Comparison of ENCODE assay signal across 29 cellular contexts in the genomic region with DNA sequence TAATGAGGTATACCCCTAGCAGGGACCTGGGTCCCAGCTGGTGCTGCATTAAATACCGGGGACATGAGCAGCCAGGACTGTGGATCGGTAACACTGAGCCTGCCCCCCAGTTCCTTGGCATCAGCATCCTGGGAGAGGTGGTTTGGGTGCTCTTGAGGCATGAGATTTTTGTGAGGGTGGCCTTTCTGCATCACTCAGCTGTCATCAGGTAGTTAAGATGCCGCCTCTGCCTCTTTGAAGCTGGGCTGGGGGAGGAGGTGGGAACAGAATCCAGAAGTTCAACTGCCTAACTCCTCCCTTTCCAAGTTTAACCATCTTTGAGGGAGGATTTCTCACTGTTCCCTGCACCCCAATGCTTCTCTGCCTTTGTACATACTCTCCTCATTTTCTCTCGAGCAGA.
"Had no signal": no experiment of that assay in that cellular context is flagged by ENCODE, and none has a peak within 500 bp of the region (broad histone marks: within the 10 kb centered on the region; RNA-seq: fewer than 3 reads in every experiment).

No MANE protein-coding gene starts in this region.

- FAIRE-seq: astrocyte, bronchial epithelial cell, endometrium, endothelial cell of umbilical vein had no signal

- H3K27ac ChIP-seq: brain microvascular endothelial cell, colonic mucosa, epithelial cell of prostate, esophagus squamous epithelium, gastroesophageal sphincter, WERI-Rb-1 had no signal

- DNase-seq: activated B cell treated with CpG ODN at 0.5 μM for 24 hours; activated CD4-positive, alpha-beta T cell treated with anti-CD3 and anti-CD28 coated beads for 48 hours; activated CD4-positive, alpha-beta T cell treated with anti-CD3 and anti-CD28 coated beads, Interleukin-2, amount 50 U/mL, for 1 hour; activated CD4-positive, alpha-beta T cell treated with anti-CD3 and anti-CD28 coated beads, Interleukin-2, amount 50 U/mL, for 48 hours; activated CD8-positive, alpha-beta memory T cell treated with anti-CD3 and anti-CD28 coated beads for 24 hours; activated CD8-positive, alpha-beta T cell treated with anti-CD3 and anti-CD28 coated beads for 36 hours; activated effector memory CD4-positive, alpha-beta T cell treated with Interleukin-2 at 50 U/mL for 16 hours; activated gamma-delta T cell treated with Interleukin-2 at 50 U/mL for 16 hours; activated naive CD4-positive, alpha-beta T cell treated with anti-CD3 and anti-CD28 coated beads, Interleukin-2, amount 50 U/mL, for 16 hours; activated naive CD4-positive, alpha-beta T cell treated with Interleukin-2 at 50 U/mL for 16 hours; activated T-cell treated with anti-CD3 and anti-CD28 coated beads, Interleukin-2, amount 50 U/mL, for 4 hours; amniotic stem cell; brain microvascular endothelial cell; cerebellar nuclear complex; colonic mucosa; effector CD8-positive, alpha-beta T cell; esophagus squamous epithelium; foreskin melanocyte; SW 1271; T-cell; T-helper 17 cell; T1000; WERI-Rb-1 had no signal

- H3K9me3 ChIP-seq: colonic mucosa, esophagus squamous epithelium, gastroesophageal sphincter had no signal

- H3K27me3 ChIP-seq: brain microvascular endothelial cell, colonic mucosa, esophagus squamous epithelium, gastroesophageal sphincter had no signal

- H3K4me3 ChIP-seq: colonic mucosa, esophagus squamous epithelium, gastroesophageal sphincter had no signal

- H3K4me1 ChIP-seq: colonic mucosa, esophagus squamous epithelium, gastroesophageal sphincter had no signal

- H3K36me3 ChIP-seq: brain microvascular endothelial cell, colonic mucosa, esophagus squamous epithelium, gastroesophageal sphincter, WERI-Rb-1 had no signal
